ENCODE assay signal across 17 cellular contexts in the genomic region with DNA sequence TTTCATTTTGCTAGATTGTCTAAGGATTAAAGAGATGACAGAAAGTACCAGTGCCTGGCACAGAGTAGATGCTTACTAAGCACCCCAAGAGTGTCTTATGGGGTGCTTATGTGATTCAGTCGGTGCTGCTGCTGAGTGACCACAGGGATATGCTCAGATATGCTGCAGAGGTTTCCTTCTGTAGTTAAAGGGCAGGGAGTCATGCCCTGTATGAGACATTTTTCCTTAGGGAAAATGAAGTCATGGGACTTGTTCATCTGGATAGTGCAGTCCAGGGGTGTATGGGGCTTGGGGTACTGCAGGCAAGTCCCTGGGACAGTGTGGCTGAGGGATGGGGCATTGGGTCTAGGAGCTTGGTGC. TPM values are rescaled to one million over a fixed set of nuclear protein-coding genes. Genes with fewer than 3 reads are reported as not detected.
A peak's percentile ranks its signal among the peaks of the same experiment; 100 is the strongest.
DNase-seq lines count a peak whose midpoint lies in the region; ATAC-seq, FAIRE-seq and TF ChIP-seq lines count a peak whose summit lies in the region.
"Had no signal": no experiment of that assay in that cellular context is flagged by ENCODE, and none has a peak within 500 bp of the region (broad histone marks: within the 10 kb centered on the region; RNA-seq: fewer than 3 reads in every experiment).

No MANE protein-coding gene starts in this region.

- no peak overlapping the region for H3K9ac ChIP-seq in smooth muscle cell (ENCODE audit: low read depth)

- DNase-seq in H54 (ENCODE audit: insufficient read length, low spot score) (peak; percentile 55), RKO (ENCODE audit: low spot score) (peak; percentile 73), dermis blood vessel endothelial cell (peak; percentile 35), smooth muscle cell (lab: John Stamatoyannopoulos, UW; ENCODE audit: unreplicated experiment) (no peak), GM19239 (ENCODE audit: insufficient read length, low spot score) (no peak), NOMO-1 treated with DMSO at 0.1 percent for 48 hours (lab: John Stamatoyannopoulos, UW; ENCODE audit: unreplicated experiment) (no peak)
- DNase-seq: activated CD4-positive, alpha-beta T cell treated with anti-CD3 and anti-CD28 coated beads, Interleukin-2, amount 10 ng/mL, durations not matched to agents 7 days and 5 days; activated naive CD8-positive, alpha-beta T cell treated with anti-CD3 and anti-CD28 coated beads, Interleukin-2, amount 50 U/mL, for 24 hours; activated T-cell treated with anti-CD3 and anti-CD28 coated beads, Interleukin-2, amount 50 U/mL, for 4 hours; NCI-H1930; NCI-H510A treated with DMSO at 0.1 percent for 48 hours; stimulated activated CD4-positive, alpha-beta T cell treated with anti-CD3 and anti-CD28 coated beads, Interleukin-12 subunit alpha, Interleukin-12 subunit beta, amount 100 ng/mL, for 4 hours; stimulated activated naive CD8-positive, alpha-beta T cell treated with anti-CD3 and anti-CD28 coated beads, Interleukin-15, amount 100 ng/mL, for 72 hours had no signal

- H3K36me3 ChIP-seq in smooth muscle cell (ENCODE audit: low read depth), result no peaks in the 10 kb centered on the region
- H3K36me3 ChIP-seq: vagina had no signal

- no peaks in the 10 kb centered on the region for H3K9me3 ChIP-seq in smooth muscle cell (replicated peaks; ENCODE audit: low read depth)
- H3K9me3 ChIP-seq: vagina had no signal

- no peaks in the 10 kb centered on the region for H3F3A ChIP-seq in smooth muscle cell (ENCODE audit: low read depth)

- FAIRE-seq in H54 (lab: Jason Lieb, UNC) (no peak), GM19239 (lab: Jason Lieb, UNC) (no peak)
- FAIRE-seq: GM12892 had no signal

- H4K20me1 ChIP-seq in smooth muscle cell (ENCODE audit: low read depth), result no peaks in the 10 kb centered on the region

- TF ChIP-seq POLR2A in H54 (IDR thresholded peaks at IDR 0.05; ENCODE audit: low read depth, low read length), result no peak

- H3K27me3 ChIP-seq in smooth muscle cell (ENCODE audit: low read depth), result no peaks in the 10 kb centered on the region
- H3K27me3 ChIP-seq: vagina had no signal

- H3K79me2 ChIP-seq in smooth muscle cell (ENCODE audit: low read depth), result no peaks in the 10 kb centered on the region

- H3K4me2 ChIP-seq in smooth muscle cell, result peak overlapping the region; percentile 32

- ATAC-seq in GM18861 (IDR thresholded peaks at IDR 0.05; ENCODE audit: unreplicated experiment), result no peak
- ATAC-seq: activated naive CD8-positive, alpha-beta T cell treated with anti-CD3 and anti-CD28 coated beads, Interleukin-2, amount 50 U/mL, for 24 hours; activated T-cell treated with anti-CD3 and anti-CD28 coated beads, Interleukin-2, amount 50 U/mL, for 4 hours; stimulated activated naive CD8-positive, alpha-beta T cell treated with anti-CD3 and anti-CD28 coated beads, Interleukin-15, amount 100 ng/mL, for 72 hours had no signal

- no peaks in the 10 kb centered on the region for H3K4me1 ChIP-seq in smooth muscle cell (ENCODE audit: low read depth)

- no peak for TF ChIP-seq CTCF in smooth muscle cell (IDR thresholded peaks at IDR 0.05; ENCODE audit: borderline replicate concordance, insufficient read depth, poor library complexity, severe bottlenecking)

- peak overlapping the region; percentile 20 for H3K27ac ChIP-seq in smooth muscle cell (ENCODE audit: low read depth)
- H3K27ac ChIP-seq: vagina had no signal

- WGBS in smooth muscle cell (ENCODE audit: low lambda C conversion rate), result 26% methylated on average over 1 of the region's 1 CpG

- H3K4me3 ChIP-seq in smooth muscle cell, result no peak overlapping the region
- H3K4me3 ChIP-seq: vagina had no signal

- no peak overlapping the region for H2AFZ ChIP-seq in smooth muscle cell (ENCODE audit: low read depth)

RNA-seq across cellular contexts. Expression of a gene that starts 25.1 kb away (rescaled TPM):
- 0.88 and 1.5 TPM in 2 replicates for total RNA-seq in dermis blood vessel endothelial cell
- total RNA-seq in smooth muscle cell, result 0.49 and 1.1 TPM in 2 replicates
- 3.8 and 4.3 TPM in 2 replicates for polyA plus RNA-seq in smooth muscle cell
- total RNA-seq: G401 had no signal

Comparison
In these comparisons a context has a peak if more than half of its experiments do, and no peak if none do; other contexts are left out.
1. DNase-seq: peak in H54 (single experiment), RKO (single experiment) and dermis blood vessel endothelial cell (single experiment); none in smooth muscle cell (single experiment), GM19239 (single experiment) and NOMO-1 treated with DMSO at 0.1 percent for 48 hours (single experiment).